Comparison of ENCODE assay signal across 11 cellular contexts in the genomic region with DNA sequence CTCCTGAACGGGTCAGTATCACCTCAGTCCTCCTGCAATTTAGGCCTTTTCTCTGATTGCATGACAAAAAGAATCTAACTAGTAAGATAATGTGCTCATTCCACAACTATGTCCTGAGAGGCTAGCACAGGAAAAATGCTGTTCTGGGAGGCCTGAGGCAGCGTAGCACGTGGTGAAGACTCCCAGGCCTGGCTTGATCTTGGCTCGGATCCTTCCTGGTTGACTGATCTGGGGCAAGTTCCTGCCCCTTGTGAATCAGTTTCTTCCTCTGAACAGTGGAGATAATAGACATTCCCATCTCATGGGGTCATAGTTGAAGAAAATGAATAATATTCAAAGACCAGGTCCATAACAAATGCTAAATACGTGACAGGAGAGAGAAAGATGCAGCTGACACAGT. TPM values are rescaled to one million over a fixed set of nuclear protein-coding genes. Genes with fewer than 3 reads are reported as not detected.
DNase-seq lines count a peak whose midpoint lies in the region; ATAC-seq and TF ChIP-seq lines count a peak whose summit lies in the region.
"Had no signal": no experiment of that assay in that cellular context is flagged by ENCODE, and none has a peak within 500 bp of the region (broad histone marks: within the 10 kb centered on the region; RNA-seq: fewer than 3 reads in every experiment).

No MANE protein-coding gene starts in this region.

- H3K4me1 Mint-ChIP-seq in osteocyte (ENCODE audit: unreplicated experiment), result peaks cover 24% of the 10 kb centered on the region

- H3K27ac ChIP-seq in RWPE1, result peak overlapping the region; percentile 9; the same call in 1 of the 2 replicates
- H3K27ac ChIP-seq: SK-N-MC had no signal

- no peaks in the 10 kb centered on the region for H3K9me3 Mint-ChIP-seq in osteocyte (ENCODE audit: unreplicated experiment)
- H3K9me3 Mint-ChIP-seq: activated T-helper 2 cell treated with anti-CD3 and anti-CD28 coated beads, Interferon-gamma antibody, Interleukin-2, Interleukin-4, amounts not matched to agents 10 μg/mL and 5 μg/mL and 100 μg/mL, durations not matched to agents 14 hours and 24 hours and 36 hours had no signal

- no peaks in the 10 kb centered on the region for H3K36me3 ChIP-seq in BJ (ENCODE audit: control insufficient read depth, insufficient read depth, low read length)

- ATAC-seq in GM19455 (IDR thresholded peaks at IDR 0.05; ENCODE audit: unreplicated experiment), result no peak

- H3K27ac Mint-ChIP-seq in osteocyte (ENCODE audit: unreplicated experiment), result peak overlapping the region; percentile 94
- H3K27ac Mint-ChIP-seq: activated T-helper 2 cell treated with anti-CD3 and anti-CD28 coated beads, Interferon-gamma antibody, Interleukin-2, Interleukin-4, amounts not matched to agents 10 μg/mL and 5 μg/mL and 100 μg/mL, durations not matched to agents 14 hours and 24 hours and 36 hours had no signal

- no peaks in the 10 kb centered on the region for H3K27me3 ChIP-seq in BJ (ENCODE audit: control insufficient read depth, insufficient read depth, low read length)

- POLR2A ChIA-PET in BJ (lab: Charles Lee), result interaction anchor here (0.6 kb wide), 1 partner anchor 12 kb away, joined by 6 read pairs; no protein-coding TSS in a partner anchor
- POLR2A ChIA-PET in RWPE1 (lab: Yijun Ruan, JAX; ENCODE audit: low non-redundant PET), result no interaction called here

- TF ChIP-seq CTCF in BJ (IDR thresholded peaks at IDR 0.05; ENCODE audit: insufficient read depth, low read depth, low read length), result no peak
- no peak for TF ChIP-seq CTCF in RWPE1 (conservative IDR thresholded peaks at IDR 0.05; ENCODE audit: low read depth)
- no peak for TF ChIP-seq CTCF in fibroblast of mammary gland (conservative IDR thresholded peaks at IDR 0.05; ENCODE audit: control insufficient read depth, insufficient read depth, low read depth, low read length)
- no peak for TF ChIP-seq CTCF in osteocyte (IDR thresholded peaks at IDR 0.05)

- no peak overlapping the region for H3K4me3 Mint-ChIP-seq in osteocyte (ENCODE audit: unreplicated experiment)

- no peaks in the 10 kb centered on the region for H3K27me3 Mint-ChIP-seq in osteocyte (ENCODE audit: unreplicated experiment)

- CTCF ChIA-PET in BJ (lab: Yijun Ruan, JAX) (no interaction called here), RWPE1 (lab: Yijun Ruan, JAX) (no interaction called here)

- DNase-seq in BJ (ENCODE audit: low read depth) (peak; percentile 94), RWPE1 (ENCODE audit: low spot score) (peak; percentile 20), fibroblast of mammary gland (ENCODE audit: low read depth) (peak; percentile 97), osteocyte (ENCODE audit: extremely low spot score, unreplicated experiment) (peak; percentile 81), NCI-H82 treated with DMSO at 0.1 percent for 48 hours (lab: John Stamatoyannopoulos, UW; ENCODE audit: unreplicated experiment) (no peak), MV-4-11 (lab: John Stamatoyannopoulos, UW) (no peak), germinal center (ENCODE audit: low spot score) (no peak)
- DNase-seq: NCI-H1105 had no signal

- H3K4me3 ChIP-seq in BJ (ENCODE audit: low read depth, low read length) (no peak overlapping the region), fibroblast of mammary gland (ENCODE audit: control insufficient read depth, low read depth, low read length) (no peak overlapping the region)
- H3K4me3 ChIP-seq: SK-N-MC had no signal

- H3K36me3 Mint-ChIP-seq in osteocyte (ENCODE audit: unreplicated experiment), result peaks cover 1% of the 10 kb centered on the region

RNA-seq across cellular contexts. Expression of a gene that starts 12.3 kb away (rescaled TPM):
- polyA plus RNA-seq in BJ (2011; rRNA removed), result 1.6 and 3.7 TPM in 2 replicates
- polyA minus RNA-seq in BJ (2011; rRNA and poly(A)+ RNA removed), result 1.1 and 1.6 TPM in 2 replicates
- 3.9 and 4.1 TPM in 2 replicates for total RNA-seq in osteocyte

Comparison
In these comparisons a context has a peak if more than half of its experiments do, and no peak if none do; other contexts are left out.
1. DNase-seq: peak in BJ (single experiment), RWPE1 (single experiment), fibroblast of mammary gland (single experiment) and osteocyte (single experiment); none in NCI-H82 treated with DMSO at 0.1 percent for 48 hours (single experiment), MV-4-11 (single experiment) and germinal center (single experiment).